Comparison of ENCODE assay signal across 9 cellular contexts in the genomic region with DNA sequence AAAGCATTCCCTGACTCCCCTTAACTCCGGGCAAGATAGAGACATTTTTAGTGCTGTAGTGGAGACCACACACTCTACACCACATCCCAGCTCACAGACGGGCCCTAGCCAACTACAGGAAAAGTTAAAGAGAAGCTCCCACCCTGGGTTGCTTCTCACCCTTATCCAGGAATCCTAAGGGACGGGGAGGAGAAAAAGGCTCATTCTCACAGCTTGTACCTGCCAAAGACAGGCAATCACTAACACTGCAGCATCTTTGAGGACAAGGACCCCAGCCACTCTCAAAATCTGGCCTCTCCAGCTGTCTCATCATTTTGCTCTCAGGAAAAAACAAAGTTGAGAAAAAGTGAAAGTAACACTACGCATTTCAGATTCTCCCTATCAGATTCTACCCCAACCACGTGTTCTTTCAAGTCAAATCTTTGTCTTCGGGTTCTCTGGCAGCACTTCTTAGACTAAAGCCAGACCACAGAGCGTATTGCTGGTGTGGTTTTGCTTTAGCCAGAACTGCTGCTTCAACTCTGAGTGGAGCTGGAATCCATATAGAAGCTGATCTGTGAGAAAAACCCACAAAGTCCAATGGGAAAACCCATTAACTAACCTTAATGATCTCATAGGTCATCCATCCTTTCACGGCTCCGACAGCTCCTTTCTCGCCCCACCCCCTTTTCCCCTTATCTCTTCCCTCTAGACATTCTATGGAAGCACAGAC.
DNase-seq lines count a peak whose midpoint lies in the region; ATAC-seq and TF ChIP-seq lines count a peak whose summit lies in the region.
"Had no signal": no experiment of that assay in that cellular context is flagged by ENCODE, and none has a peak within 500 bp of the region (broad histone marks: within the 10 kb centered on the region; RNA-seq: fewer than 3 reads in every experiment).

No MANE protein-coding gene starts in this region.

- H3K27me3 ChIP-seq in HCT116 (ENCODE audit: insufficient read depth, low read length) = no peaks in the 10 kb centered on the region
- H3K27me3 ChIP-seq in neuronal stem cell (ENCODE audit: control insufficient read depth in 3 of 3, insufficient read depth in 3 of 3, low read depth in 1 of 3, low read length in 3 of 3) = no peaks in the 10 kb centered on the region

- H3K79me2 ChIP-seq in HCT116 (ENCODE audit: insufficient read depth, low read length) = peaks cover 100% of the 10 kb centered on the region

- H3K4me1 ChIP-seq in HCT116 (ENCODE audit: control insufficient read depth in 1 of 2, insufficient read depth in 2 of 2, low read length in 2 of 2) = peaks cover 88 to 99% of the 10 kb centered on the region in 2 experiments
- peaks cover 13 to 19% of the 10 kb centered on the region in 2 donors for H3K4me1 ChIP-seq in neuronal stem cell (ENCODE audit: control insufficient read depth in 2 of 2, insufficient read depth in 1 of 2, low read depth in 1 of 2, low read length in 2 of 2)

- no peak overlapping the region for H2AK5ac ChIP-seq in neuronal stem cell (ENCODE audit: low read depth, low read length)

- intact Hi-C loops in HCT116 (cut with micrococcal nuclease) = loop anchor here (10.0 kb wide), 1 partner anchor 568 kb away; no protein-coding TSS in a partner anchor
- intact Hi-C loops in dendritic cell treated with granulocyte-macrophage colony-stimulating factor and Interleukin-4, amounts not matched to agents 40 ng/mL and 50 ng/mL, for 4 days (cut with micrococcal nuclease) = loop anchor here (5.0 to 10.0 kb wide), 2 partner anchors 34 to 52 kb away; no protein-coding TSS in a partner anchor

- whole genome bisulfite sequencing in neuronal stem cell (ENCODE audit: extremely low coverage in 2 of 2, insufficient read length in 2 of 2, insufficient replicate concordance in 1 of 2), 2 donors = no CpG with 5 or more reads among the region's 10 CpGs

- no peak overlapping the region for H3K14ac ChIP-seq in neuronal stem cell (ENCODE audit: low read length)

- H3K9me3 ChIP-seq in HCT116 (ENCODE audit: control insufficient read depth in 1 of 2, insufficient read depth in 1 of 2, low read depth in 1 of 2, low read length in 2 of 2) (no peaks in the 10 kb centered on the region), neuronal stem cell (replicated peaks in 1 of 2; ENCODE audit: control insufficient read depth in 2 of 2, insufficient read depth in 1 of 2, low read depth in 1 of 2, low read length in 2 of 2) (no peaks in the 10 kb centered on the region)

- no peak for TF ChIP-seq POLR2A in HCT116 (IDR thresholded peaks at IDR 0.05; ENCODE audit: borderline replicate concordance, extremely low read depth, insufficient read depth, insufficient read length)

- DNase-seq in GM04504 (ENCODE audit: low read depth) (peak; percentile 53), HCT116 (ENCODE audit: low read depth, low spot score) (no peak), SK-MEL-5 (ENCODE audit: low read depth, low spot score) (peak; percentile 41), neuronal stem cell (ENCODE audit: low spot score) (no peak), NCI-H2196 treated with DMSO at 0.1 percent for 48 hours (lab: John Stamatoyannopoulos, UW; ENCODE audit: unreplicated experiment) (no peak), NCI-H524 treated with DMSO at 0.1 percent for 48 hours (lab: John Stamatoyannopoulos, UW) (no peak)

- H2BK5ac ChIP-seq in neuronal stem cell (ENCODE audit: low read length) = no peak overlapping the region

- H2AFZ ChIP-seq in HCT116 (ENCODE audit: low read depth, low read length, poor library complexity, severe bottlenecking) (no peak overlapping the region), neuronal stem cell (ENCODE audit: low read length) (no peak overlapping the region)

- H3K9me3 Mint-ChIP-seq in dendritic cell treated with granulocyte-macrophage colony-stimulating factor and Interleukin-4, amounts not matched to agents 40 ng/mL and 50 ng/mL, for 4 days = no peaks in the 10 kb centered on the region

- in situ Hi-C loops in SK-MEL-5 (cut with HindIII; ENCODE audit: low pct_unique_long_range_greater_than_20kb, low sequenced_read_pairs) = no loop called here

- H3K4me3 ChIP-seq in HCT116 (replicated peaks in 1 of 2; ENCODE audit: low read depth in 1 of 2, low read length in 2 of 2) (no peak overlapping the region), neuronal stem cell (ENCODE audit: low read length in 2 of 2) (no peak overlapping the region)

- TF ChIP-seq RAD21 in HCT116 (IDR thresholded peaks at IDR 0.05; ENCODE audit: low read depth) = no peak

- 0 out of 2 replicates have a peak, but pooled peaks have one; percentile 4 for ATAC-seq in HCT116
- no peak for ATAC-seq in GM21737 (IDR thresholded peaks at IDR 0.05; ENCODE audit: unreplicated experiment)

- H3K27me3 Mint-ChIP-seq in dendritic cell treated with granulocyte-macrophage colony-stimulating factor and Interleukin-4, amounts not matched to agents 40 ng/mL and 50 ng/mL, for 4 days = peaks cover 2% of the 10 kb centered on the region

- H3K27ac Mint-ChIP-seq in dendritic cell treated with granulocyte-macrophage colony-stimulating factor and Interleukin-4, amounts not matched to agents 40 ng/mL and 50 ng/mL, for 4 days = no peak overlapping the region

- H3K36me3 Mint-ChIP-seq in dendritic cell treated with granulocyte-macrophage colony-stimulating factor and Interleukin-4, amounts not matched to agents 40 ng/mL and 50 ng/mL, for 4 days (ENCODE audit: low read depth) = no peaks in the 10 kb centered on the region

- no peak overlapping the region for H4K8ac ChIP-seq in neuronal stem cell (ENCODE audit: low read depth, low read length)

- H4K20me1 ChIP-seq in HCT116 (ENCODE audit: insufficient read depth) = no peaks in the 10 kb centered on the region

- H2BK15ac ChIP-seq in neuronal stem cell (ENCODE audit: low read length) = no peak overlapping the region

- H3K4me2 ChIP-seq in HCT116 (ENCODE audit: low read length) (peak overlapping the region; percentile 56), neuronal stem cell (ENCODE audit: insufficient read depth, low read length, poor library complexity, severe bottlenecking) (no peak overlapping the region)

- H3K9ac ChIP-seq in HCT116 (ENCODE audit: low read length) = peak overlapping the region; percentile 58
- no peak overlapping the region for H3K9ac ChIP-seq in neuronal stem cell (ENCODE audit: low read depth, low read length, poor library complexity)

- no peak overlapping the region for H2BK120ac ChIP-seq in neuronal stem cell (ENCODE audit: low read depth, low read length)

- RAD21 ChIA-PET in HCT116 (lab: Charles Lee; ENCODE audit: low non-redundant PET in 1 of 2, low total read pairs in 2 of 2, uncharacterized antibody in 2 of 2, unreplicated experiment in 2 of 2) = no interaction called here

- no peak for TF ChIP-seq CTCF in HCT116 (IDR thresholded peaks at IDR 0.05 in 2 of 3, conservative IDR thresholded peaks at IDR 0.05 in 1 of 3; ENCODE audit: borderline replicate concordance in 1 of 3, insufficient read depth in 1 of 3, low read depth in 2 of 3, low read length in 2 of 3)

- no peak overlapping the region for H3K23ac ChIP-seq in neuronal stem cell (ENCODE audit: low read depth, low read length, poor library complexity)

- no peaks in the 10 kb centered on the region for H3K9me2 ChIP-seq in HCT116 (ENCODE audit: insufficient read depth)

- CTCF ChIA-PET in HCT116 (lab: Charles Lee) = no interaction called here

- H3K4ac ChIP-seq in neuronal stem cell (ENCODE audit: low read length) = no peak overlapping the region

- H3K36me3 ChIP-seq in HCT116 (ENCODE audit: control insufficient read depth in 1 of 2, insufficient read depth in 2 of 2, low read length in 2 of 2) (0 out of 4 replicates have a peak, but pooled peaks cover 0 to 5% of the 10 kb centered on the region in 2 experiments), neuronal stem cell (replicated peaks in 1 of 2; ENCODE audit: control insufficient read depth in 2 of 2, insufficient read depth in 2 of 2, low read length in 2 of 2) (peaks cover 0 to 12% of the 10 kb centered on the region in 2 donors)

- peaks cover 45% of the 10 kb centered on the region for H3K4me1 Mint-ChIP-seq in dendritic cell treated with granulocyte-macrophage colony-stimulating factor and Interleukin-4, amounts not matched to agents 40 ng/mL and 50 ng/mL, for 4 days (ENCODE audit: low read depth)

- H4K91ac ChIP-seq in neuronal stem cell (ENCODE audit: low read depth, low read length, poor library complexity) = no peak overlapping the region

- peaks cover 2% of the 10 kb centered on the region for H3K79me1 ChIP-seq in neuronal stem cell (ENCODE audit: low read depth, low read length)

- no peak overlapping the region for H3K18ac ChIP-seq in neuronal stem cell (ENCODE audit: low read length)

- peak overlapping the region; percentile 45 for H3K4me3 Mint-ChIP-seq in dendritic cell treated with granulocyte-macrophage colony-stimulating factor and Interleukin-4, amounts not matched to agents 40 ng/mL and 50 ng/mL, for 4 days

- no TSS peak for BruUV-seq in HCT116 (replicated peaks; lab: Mats Ljungman, UMichigan)

- peak overlapping the region; percentile 74 for H3K27ac ChIP-seq in HCT116 (ENCODE audit: low read depth, low read length)
- peak overlapping the region; percentile 85 for H3K27ac ChIP-seq in neuronal stem cell (replicated peaks; ENCODE audit: low read length)
- H3K27ac ChIP-seq: VCaP had no signal

- POLR2A ChIA-PET in HCT116 (lab: Charles Lee) = no interaction called here

- no peak overlapping the region for H2BK12ac ChIP-seq in neuronal stem cell (ENCODE audit: low read length)

TF ChIP-seq in HCT116, 20 proteins besides CTCF, POLR2A, EP300 and RAD21 (continues in another document):
- TF ChIP-seq ELF1 (IDR thresholded peaks at IDR 0.05; ENCODE audit: borderline replicate concordance, low read depth) (no peak), SRF (IDR thresholded peaks at IDR 0.05; ENCODE audit: low read depth) (no peak), POLR2AphosphoS5 (IDR thresholded peaks at IDR 0.05; ENCODE audit: low read depth, low read length) (peak; percentile 26; the same call in 1 of the 2 replicates)

Comparison
In these comparisons a context has a peak if more than half of its experiments do, and no peak if none do; other contexts are left out.
1. DNase-seq: peak in GM04504 (single experiment) and SK-MEL-5 (single experiment); none in HCT116 (single experiment), neuronal stem cell (single experiment), NCI-H2196 treated with DMSO at 0.1 percent for 48 hours (single experiment) and NCI-H524 treated with DMSO at 0.1 percent for 48 hours (single experiment).